In the genomic region with DNA sequence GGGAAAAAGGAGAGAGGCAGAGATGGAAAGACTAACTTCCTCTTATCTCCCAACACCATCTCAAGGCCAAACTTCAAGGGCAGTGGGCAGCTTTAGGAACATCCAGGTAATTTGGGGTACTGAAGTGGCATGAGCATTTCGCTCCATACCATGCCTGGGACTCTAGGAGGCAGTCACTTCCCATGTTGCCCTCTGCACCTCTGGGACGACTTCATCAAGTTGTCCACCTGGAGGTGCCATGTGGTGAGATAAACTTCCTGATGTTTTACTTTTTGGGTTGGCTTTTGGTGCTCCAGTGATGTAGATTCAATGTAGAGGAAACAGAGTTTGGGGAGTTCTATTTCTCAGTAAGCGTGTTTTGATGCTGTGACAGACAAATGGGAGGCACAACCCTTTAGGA, we compare ENCODE assay signal across 1 cellular context.
TF ChIP-seq lines count a peak whose summit lies in the region.

No MANE protein-coding gene starts in this region.

TF ChIP-seq in HepG2, 621 proteins besides CTCF, POLR2A, EP300 and RAD21 (continued from another document and continues in another):
- no peak for TF ChIP-seq ZNF282 (IDR thresholded peaks at IDR 0.05; ENCODE audit: partially characterized antibody)
- no peak for TF ChIP-seq HIVEP1 (CRISPR knock-in tag; IDR thresholded peaks at IDR 0.05)
- TF ChIP-seq STAG1 (CRISPR knock-in tag; IDR thresholded peaks at IDR 0.05), result peak; percentile 99
- no peak for TF ChIP-seq PHB2 (IDR thresholded peaks at IDR 0.05; ENCODE audit: partially characterized antibody)
- no peak for TF ChIP-seq MEIS1 (CRISPR knock-in tag; IDR thresholded peaks at IDR 0.05; ENCODE audit: borderline replicate concordance)
- TF ChIP-seq HMGA1 (CRISPR knock-in tag; conservative IDR thresholded peaks at IDR 0.05), result no peak
- no peak for TF ChIP-seq ZNF501 (CRISPR knock-in tag; IDR thresholded peaks at IDR 0.05)
- TF ChIP-seq, protein P1, sequence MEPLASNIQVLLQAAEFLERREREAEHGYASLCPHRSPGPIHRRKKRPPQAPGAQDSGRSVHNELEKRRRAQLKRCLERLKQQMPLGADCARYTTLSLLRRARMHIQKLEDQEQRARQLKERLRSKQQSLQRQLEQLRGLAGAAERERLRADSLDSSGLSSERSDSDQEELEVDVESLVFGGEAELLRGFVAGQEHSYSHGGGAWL (CRISPR knock-in tag; IDR thresholded peaks at IDR 0.05), result no peak
- no peak for TF ChIP-seq ZNF841 (CRISPR knock-in tag; IDR thresholded peaks at IDR 0.05; ENCODE audit: borderline replicate concordance)
- TF ChIP-seq, protein P2, sequence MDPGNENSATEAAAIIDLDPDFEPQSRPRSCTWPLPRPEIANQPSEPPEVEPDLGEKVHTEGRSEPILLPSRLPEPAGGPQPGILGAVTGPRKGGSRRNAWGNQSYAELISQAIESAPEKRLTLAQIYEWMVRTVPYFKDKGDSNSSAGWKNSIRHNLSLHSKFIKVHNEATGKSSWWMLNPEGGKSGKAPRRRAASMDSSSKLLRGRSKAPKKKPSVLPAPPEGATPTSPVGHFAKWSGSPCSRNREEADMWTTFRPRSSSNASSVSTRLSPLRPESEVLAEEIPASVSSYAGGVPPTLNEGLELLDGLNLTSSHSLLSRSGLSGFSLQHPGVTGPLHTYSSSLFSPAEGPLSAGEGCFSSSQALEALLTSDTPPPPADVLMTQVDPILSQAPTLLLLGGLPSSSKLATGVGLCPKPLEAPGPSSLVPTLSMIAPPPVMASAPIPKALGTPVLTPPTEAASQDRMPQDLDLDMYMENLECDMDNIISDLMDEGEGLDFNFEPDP (CRISPR knock-in tag; conservative IDR thresholded peaks at IDR 0.05), result no peak
- no peak for TF ChIP-seq SETDB1 (CRISPR knock-in tag; IDR thresholded peaks at IDR 0.05; ENCODE audit: borderline replicate concordance)
- no peak for TF ChIP-seq ZNF3 (CRISPR knock-in tag; IDR thresholded peaks at IDR 0.05)
- no peak for TF ChIP-seq DR1 (CRISPR knock-in tag; IDR thresholded peaks at IDR 0.05)
- TF ChIP-seq KDM6A (CRISPR knock-in tag; IDR thresholded peaks at IDR 0.05; ENCODE audit: low read depth), result no peak
- TF ChIP-seq, protein P3, sequence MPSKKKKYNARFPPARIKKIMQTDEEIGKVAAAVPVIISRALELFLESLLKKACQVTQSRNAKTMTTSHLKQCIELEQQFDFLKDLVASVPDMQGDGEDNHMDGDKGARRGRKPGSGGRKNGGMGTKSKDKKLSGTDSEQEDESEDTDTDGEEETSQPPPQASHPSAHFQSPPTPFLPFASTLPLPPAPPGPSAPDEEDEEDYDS (CRISPR knock-in tag; IDR thresholded peaks at IDR 0.05), result no peak
- TF ChIP-seq, protein P4, sequence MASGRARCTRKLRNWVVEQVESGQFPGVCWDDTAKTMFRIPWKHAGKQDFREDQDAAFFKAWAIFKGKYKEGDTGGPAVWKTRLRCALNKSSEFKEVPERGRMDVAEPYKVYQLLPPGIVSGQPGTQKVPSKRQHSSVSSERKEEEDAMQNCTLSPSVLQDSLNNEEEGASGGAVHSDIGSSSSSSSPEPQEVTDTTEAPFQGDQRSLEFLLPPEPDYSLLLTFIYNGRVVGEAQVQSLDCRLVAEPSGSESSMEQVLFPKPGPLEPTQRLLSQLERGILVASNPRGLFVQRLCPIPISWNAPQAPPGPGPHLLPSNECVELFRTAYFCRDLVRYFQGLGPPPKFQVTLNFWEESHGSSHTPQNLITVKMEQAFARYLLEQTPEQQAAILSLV (CRISPR knock-in tag; IDR thresholded peaks at IDR 0.05; ENCODE audit: borderline replicate concordance), result no peak
- peak; percentile 33; the same call in 1 of the 2 replicates for TF ChIP-seq CEBPG (CRISPR knock-in tag; IDR thresholded peaks at IDR 0.05)
- TF ChIP-seq, protein P5, sequence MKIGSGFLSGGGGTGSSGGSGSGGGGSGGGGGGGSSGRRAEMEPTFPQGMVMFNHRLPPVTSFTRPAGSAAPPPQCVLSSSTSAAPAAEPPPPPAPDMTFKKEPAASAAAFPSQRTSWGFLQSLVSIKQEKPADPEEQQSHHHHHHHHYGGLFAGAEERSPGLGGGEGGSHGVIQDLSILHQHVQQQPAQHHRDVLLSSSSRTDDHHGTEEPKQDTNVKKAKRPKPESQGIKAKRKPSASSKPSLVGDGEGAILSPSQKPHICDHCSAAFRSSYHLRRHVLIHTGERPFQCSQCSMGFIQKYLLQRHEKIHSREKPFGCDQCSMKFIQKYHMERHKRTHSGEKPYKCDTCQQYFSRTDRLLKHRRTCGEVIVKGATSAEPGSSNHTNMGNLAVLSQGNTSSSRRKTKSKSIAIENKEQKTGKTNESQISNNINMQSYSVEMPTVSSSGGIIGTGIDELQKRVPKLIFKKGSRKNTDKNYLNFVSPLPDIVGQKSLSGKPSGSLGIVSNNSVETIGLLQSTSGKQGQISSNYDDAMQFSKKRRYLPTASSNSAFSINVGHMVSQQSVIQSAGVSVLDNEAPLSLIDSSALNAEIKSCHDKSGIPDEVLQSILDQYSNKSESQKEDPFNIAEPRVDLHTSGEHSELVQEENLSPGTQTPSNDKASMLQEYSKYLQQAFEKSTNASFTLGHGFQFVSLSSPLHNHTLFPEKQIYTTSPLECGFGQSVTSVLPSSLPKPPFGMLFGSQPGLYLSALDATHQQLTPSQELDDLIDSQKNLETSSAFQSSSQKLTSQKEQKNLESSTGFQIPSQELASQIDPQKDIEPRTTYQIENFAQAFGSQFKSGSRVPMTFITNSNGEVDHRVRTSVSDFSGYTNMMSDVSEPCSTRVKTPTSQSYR (CRISPR knock-in tag; IDR thresholded peaks at IDR 0.05; ENCODE audit: borderline replicate concordance), result no peak
- TF ChIP-seq NFYC (CRISPR knock-in tag; IDR thresholded peaks at IDR 0.05), result no peak
- no peak for TF ChIP-seq HNRNPLL (IDR thresholded peaks at IDR 0.05; ENCODE audit: low read depth, low read length, poor library complexity, severe bottlenecking)
- TF ChIP-seq ZNF235 (CRISPR knock-in tag; IDR thresholded peaks at IDR 0.05; ENCODE audit: borderline replicate concordance), result no peak
- no peak for TF ChIP-seq ZNF557 (CRISPR knock-in tag; IDR thresholded peaks at IDR 0.05)
- TF ChIP-seq ZNF670 (CRISPR knock-in tag; IDR thresholded peaks at IDR 0.05; ENCODE audit: borderline replicate concordance), result no peak
- TF ChIP-seq KDM5A (IDR thresholded peaks at IDR 0.05; ENCODE audit: borderline replicate concordance, low read length), result no peak
- TF ChIP-seq REPIN1 (CRISPR knock-in tag; IDR thresholded peaks at IDR 0.05; ENCODE audit: borderline replicate concordance, low read depth), result no peak
- TF ChIP-seq, protein P6, sequence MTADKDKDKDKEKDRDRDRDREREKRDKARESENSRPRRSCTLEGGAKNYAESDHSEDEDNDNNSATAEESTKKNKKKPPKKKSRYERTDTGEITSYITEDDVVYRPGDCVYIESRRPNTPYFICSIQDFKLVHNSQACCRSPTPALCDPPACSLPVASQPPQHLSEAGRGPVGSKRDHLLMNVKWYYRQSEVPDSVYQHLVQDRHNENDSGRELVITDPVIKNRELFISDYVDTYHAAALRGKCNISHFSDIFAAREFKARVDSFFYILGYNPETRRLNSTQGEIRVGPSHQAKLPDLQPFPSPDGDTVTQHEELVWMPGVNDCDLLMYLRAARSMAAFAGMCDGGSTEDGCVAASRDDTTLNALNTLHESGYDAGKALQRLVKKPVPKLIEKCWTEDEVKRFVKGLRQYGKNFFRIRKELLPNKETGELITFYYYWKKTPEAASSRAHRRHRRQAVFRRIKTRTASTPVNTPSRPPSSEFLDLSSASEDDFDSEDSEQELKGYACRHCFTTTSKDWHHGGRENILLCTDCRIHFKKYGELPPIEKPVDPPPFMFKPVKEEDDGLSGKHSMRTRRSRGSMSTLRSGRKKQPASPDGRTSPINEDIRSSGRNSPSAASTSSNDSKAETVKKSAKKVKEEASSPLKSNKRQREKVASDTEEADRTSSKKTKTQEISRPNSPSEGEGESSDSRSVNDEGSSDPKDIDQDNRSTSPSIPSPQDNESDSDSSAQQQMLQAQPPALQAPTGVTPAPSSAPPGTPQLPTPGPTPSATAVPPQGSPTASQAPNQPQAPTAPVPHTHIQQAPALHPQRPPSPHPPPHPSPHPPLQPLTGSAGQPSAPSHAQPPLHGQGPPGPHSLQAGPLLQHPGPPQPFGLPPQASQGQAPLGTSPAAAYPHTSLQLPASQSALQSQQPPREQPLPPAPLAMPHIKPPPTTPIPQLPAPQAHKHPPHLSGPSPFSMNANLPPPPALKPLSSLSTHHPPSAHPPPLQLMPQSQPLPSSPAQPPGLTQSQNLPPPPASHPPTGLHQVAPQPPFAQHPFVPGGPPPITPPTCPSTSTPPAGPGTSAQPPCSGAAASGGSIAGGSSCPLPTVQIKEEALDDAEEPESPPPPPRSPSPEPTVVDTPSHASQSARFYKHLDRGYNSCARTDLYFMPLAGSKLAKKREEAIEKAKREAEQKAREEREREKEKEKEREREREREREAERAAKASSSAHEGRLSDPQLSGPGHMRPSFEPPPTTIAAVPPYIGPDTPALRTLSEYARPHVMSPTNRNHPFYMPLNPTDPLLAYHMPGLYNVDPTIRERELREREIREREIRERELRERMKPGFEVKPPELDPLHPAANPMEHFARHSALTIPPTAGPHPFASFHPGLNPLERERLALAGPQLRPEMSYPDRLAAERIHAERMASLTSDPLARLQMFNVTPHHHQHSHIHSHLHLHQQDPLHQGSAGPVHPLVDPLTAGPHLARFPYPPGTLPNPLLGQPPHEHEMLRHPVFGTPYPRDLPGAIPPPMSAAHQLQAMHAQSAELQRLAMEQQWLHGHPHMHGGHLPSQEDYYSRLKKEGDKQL (CRISPR knock-in tag; IDR thresholded peaks at IDR 0.05; ENCODE audit: low read depth), result no peak
- TF ChIP-seq AKAP8 (CRISPR knock-in tag; IDR thresholded peaks at IDR 0.05), result no peak
- no peak for TF ChIP-seq PRPF4 (IDR thresholded peaks at IDR 0.05; ENCODE audit: low read depth, low read length, poor library complexity, severe bottlenecking)
- TF ChIP-seq ZNF674 (CRISPR knock-in tag; IDR thresholded peaks at IDR 0.05; ENCODE audit: low read depth), result no peak
- no peak for TF ChIP-seq HES4 (CRISPR knock-in tag; IDR thresholded peaks at IDR 0.05; ENCODE audit: borderline replicate concordance)
- no peak for TF ChIP-seq LCORL (IDR thresholded peaks at IDR 0.05)
- TF ChIP-seq LCORL (CRISPR knock-in tag; IDR thresholded peaks at IDR 0.05), result no peak
- TF ChIP-seq MIER2 (CRISPR knock-in tag; IDR thresholded peaks at IDR 0.05), result no peak
- TF ChIP-seq ADNP (CRISPR knock-in tag; IDR thresholded peaks at IDR 0.05), result no peak
- TF ChIP-seq, protein P7, sequence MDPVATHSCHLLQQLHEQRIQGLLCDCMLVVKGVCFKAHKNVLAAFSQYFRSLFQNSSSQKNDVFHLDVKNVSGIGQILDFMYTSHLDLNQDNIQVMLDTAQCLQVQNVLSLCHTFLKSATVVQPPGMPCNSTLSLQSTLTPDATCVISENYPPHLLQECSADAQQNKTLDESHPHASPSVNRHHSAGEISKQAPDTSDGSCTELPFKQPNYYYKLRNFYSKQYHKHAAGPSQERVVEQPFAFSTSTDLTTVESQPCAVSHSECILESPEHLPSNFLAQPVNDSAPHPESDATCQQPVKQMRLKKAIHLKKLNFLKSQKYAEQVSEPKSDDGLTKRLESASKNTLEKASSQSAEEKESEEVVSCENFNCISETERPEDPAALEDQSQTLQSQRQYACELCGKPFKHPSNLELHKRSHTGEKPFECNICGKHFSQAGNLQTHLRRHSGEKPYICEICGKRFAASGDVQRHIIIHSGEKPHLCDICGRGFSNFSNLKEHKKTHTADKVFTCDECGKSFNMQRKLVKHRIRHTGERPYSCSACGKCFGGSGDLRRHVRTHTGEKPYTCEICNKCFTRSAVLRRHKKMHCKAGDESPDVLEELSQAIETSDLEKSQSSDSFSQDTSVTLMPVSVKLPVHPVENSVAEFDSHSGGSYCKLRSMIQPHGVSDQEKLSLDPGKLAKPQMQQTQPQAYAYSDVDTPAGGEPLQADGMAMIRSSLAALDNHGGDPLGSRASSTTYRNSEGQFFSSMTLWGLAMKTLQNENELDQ (CRISPR knock-in tag; IDR thresholded peaks at IDR 0.05; ENCODE audit: borderline replicate concordance), result no peak
- TF ChIP-seq CHD4 (IDR thresholded peaks at IDR 0.05; ENCODE audit: borderline replicate concordance, low read length), result no peak
- TF ChIP-seq FOXA1 (IDR thresholded peaks at IDR 0.05), result no peak
- no peak for TF ChIP-seq FOXA1 (CRISPR knock-in tag; IDR thresholded peaks at IDR 0.05)
- TF ChIP-seq, protein P8, sequence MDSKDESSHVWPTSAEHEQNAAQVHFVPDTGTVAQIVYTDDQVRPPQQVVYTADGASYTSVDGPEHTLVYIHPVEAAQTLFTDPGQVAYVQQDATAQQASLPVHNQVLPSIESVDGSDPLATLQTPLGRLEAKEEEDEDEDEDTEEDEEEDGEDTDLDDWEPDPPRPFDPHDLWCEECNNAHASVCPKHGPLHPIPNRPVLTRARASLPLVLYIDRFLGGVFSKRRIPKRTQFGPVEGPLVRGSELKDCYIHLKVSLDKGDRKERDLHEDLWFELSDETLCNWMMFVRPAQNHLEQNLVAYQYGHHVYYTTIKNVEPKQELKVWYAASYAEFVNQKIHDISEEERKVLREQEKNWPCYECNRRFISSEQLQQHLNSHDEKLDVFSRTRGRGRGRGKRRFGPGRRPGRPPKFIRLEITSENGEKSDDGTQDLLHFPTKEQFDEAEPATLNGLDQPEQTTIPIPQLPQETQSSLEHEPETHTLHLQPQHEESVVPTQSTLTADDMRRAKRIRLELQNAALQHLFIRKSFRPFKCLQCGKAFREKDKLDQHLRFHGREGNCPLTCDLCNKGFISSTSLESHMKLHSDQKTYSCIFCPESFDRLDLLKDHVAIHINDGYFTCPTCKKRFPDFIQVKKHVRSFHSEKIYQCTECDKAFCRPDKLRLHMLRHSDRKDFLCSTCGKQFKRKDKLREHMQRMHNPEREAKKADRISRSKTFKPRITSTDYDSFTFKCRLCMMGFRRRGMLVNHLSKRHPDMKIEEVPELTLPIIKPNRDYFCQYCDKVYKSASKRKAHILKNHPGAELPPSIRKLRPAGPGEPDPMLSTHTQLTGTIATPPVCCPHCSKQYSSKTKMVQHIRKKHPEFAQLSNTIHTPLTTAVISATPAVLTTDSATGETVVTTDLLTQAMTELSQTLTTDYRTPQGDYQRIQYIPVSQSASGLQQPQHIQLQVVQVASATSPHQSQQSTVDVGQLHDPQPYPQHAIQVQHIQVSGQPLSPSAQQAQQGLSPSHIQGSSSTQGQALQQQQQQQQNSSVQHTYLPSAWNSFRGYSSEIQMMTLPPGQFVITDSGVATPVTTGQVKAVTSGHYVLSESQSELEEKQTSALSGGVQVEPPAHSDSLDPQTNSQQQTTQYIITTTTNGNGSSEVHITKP (CRISPR knock-in tag; IDR thresholded peaks at IDR 0.05; ENCODE audit: low read depth), result no peak
- 0 out of 2 replicates have a peak, but pooled peaks have one; percentile 16 for TF ChIP-seq ZNF263 (CRISPR knock-in tag; IDR thresholded peaks at IDR 0.05)
- TF ChIP-seq, protein P9, sequence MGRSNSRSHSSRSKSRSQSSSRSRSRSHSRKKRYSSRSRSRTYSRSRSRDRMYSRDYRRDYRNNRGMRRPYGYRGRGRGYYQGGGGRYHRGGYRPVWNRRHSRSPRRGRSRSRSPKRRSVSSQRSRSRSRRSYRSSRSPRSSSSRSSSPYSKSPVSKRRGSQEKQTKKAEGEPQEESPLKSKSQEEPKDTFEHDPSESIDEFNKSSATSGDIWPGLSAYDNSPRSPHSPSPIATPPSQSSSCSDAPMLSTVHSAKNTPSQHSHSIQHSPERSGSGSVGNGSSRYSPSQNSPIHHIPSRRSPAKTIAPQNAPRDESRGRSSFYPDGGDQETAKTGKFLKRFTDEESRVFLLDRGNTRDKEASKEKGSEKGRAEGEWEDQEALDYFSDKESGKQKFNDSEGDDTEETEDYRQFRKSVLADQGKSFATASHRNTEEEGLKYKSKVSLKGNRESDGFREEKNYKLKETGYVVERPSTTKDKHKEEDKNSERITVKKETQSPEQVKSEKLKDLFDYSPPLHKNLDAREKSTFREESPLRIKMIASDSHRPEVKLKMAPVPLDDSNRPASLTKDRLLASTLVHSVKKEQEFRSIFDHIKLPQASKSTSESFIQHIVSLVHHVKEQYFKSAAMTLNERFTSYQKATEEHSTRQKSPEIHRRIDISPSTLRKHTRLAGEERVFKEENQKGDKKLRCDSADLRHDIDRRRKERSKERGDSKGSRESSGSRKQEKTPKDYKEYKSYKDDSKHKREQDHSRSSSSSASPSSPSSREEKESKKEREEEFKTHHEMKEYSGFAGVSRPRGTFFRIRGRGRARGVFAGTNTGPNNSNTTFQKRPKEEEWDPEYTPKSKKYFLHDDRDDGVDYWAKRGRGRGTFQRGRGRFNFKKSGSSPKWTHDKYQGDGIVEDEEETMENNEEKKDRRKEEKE (IDR thresholded peaks at IDR 0.05), result no peak
